ENCODE assay signal across 27 cellular contexts in genomic region chr19:2438178-2438577, GRCh38.
"Had no signal": no experiment of that assay in that cellular context is flagged by ENCODE, and none has a peak within 500 bp of the region (broad histone marks: within the 10 kb centered on the region; RNA-seq: fewer than 3 reads in every experiment).

No MANE protein-coding gene starts in this region.

- ATAC-seq: activated naive CD4-positive, alpha-beta T cell treated with anti-CD3 and anti-CD28 coated beads, Interleukin-2, amount 50 U/mL, for 72 hours; activated naive CD8-positive, alpha-beta T cell treated with anti-CD3 and anti-CD28 coated beads, Interleukin-2, amount 50 U/mL, for 24 hours; activated T-cell treated with anti-CD3 and anti-CD28 coated beads, Interleukin-2, amount 50 U/mL, for 4 hours; body of pancreas; Panc1; SK-N-SH treated with all-trans-retinoic acid at 6 μM for 48 hours; WTC11 had no signal

- DNase-seq: activated CD4-positive, alpha-beta memory T cell treated with anti-CD3 and anti-CD28 coated beads for 36 hours; activated CD4-positive, alpha-beta T cell treated with anti-CD3 and anti-CD28 coated beads, Interleukin-2, amount 10 ng/mL, durations not matched to agents 24 days and 14 days; activated CD4-positive, CD25-positive, alpha-beta regulatory T cell treated with anti-CD3 and anti-CD28 coated beads, Interleukin-2, amount 50 U/mL, for 72 hours; activated CD8-positive, alpha-beta memory T cell treated with anti-CD3 and anti-CD28 coated beads for 24 hours; activated effector memory CD4-positive, alpha-beta T cell treated with anti-CD3 and anti-CD28 coated beads, Interleukin-2, amount 50 U/mL, for 16 hours; activated naive CD4-positive, alpha-beta T cell treated with Interleukin-2 at 50 U/mL for 16 hours; activated naive CD8-positive, alpha-beta T cell treated with anti-CD3 and anti-CD28 coated beads, Interleukin-2, amount 50 U/mL, for 24 hours; activated T-cell treated with anti-CD3 and anti-CD28 coated beads, Interleukin-2, amount 50 U/mL, for 4 hours; amniotic stem cell; body of pancreas; central memory CD4-positive, alpha-beta T cell; KG1; NCI-H1048; NCI-H1930; NCI-H510A treated with DMSO at 0.1 percent for 48 hours; NCI-H69; NK-92 treated with Interleukin-12 subunit alpha and Interleukin-12 subunit beta, amount 100 ng/mL, for 24 hours; OCI-M1; Right ventricle myocardium superior; RPMI8226; SJCRH30; SW 1271 had no signal

- H3K27me3 ChIP-seq: ascending aorta, body of pancreas, SJCRH30 had no signal

- H3K9me3 ChIP-seq: ascending aorta, body of pancreas, SJCRH30 had no signal

- H3K4me3 ChIP-seq: ascending aorta, body of pancreas, SJCRH30 had no signal

- H3K4me1 ChIP-seq: ascending aorta, body of pancreas, SJCRH30 had no signal

- H3K27ac ChIP-seq: ascending aorta, body of pancreas, SJCRH30 had no signal
